8 cellular contexts compared by ENCODE assay signal in genomic region chr5:133051117-133051546, GRCh38.
DNase-seq lines count a peak whose midpoint lies in the region; ATAC-seq and TF ChIP-seq lines count a peak whose summit lies in the region.

No MANE protein-coding gene starts in this region.

- peaks cover 6% of the 10 kb centered on the region for H3K36me3 Mint-ChIP-seq in activated naive CD8-positive, alpha-beta T cell
- peaks cover 7% of the 10 kb centered on the region for H3K36me3 Mint-ChIP-seq in stimulated activated memory B cell treated with anti-CD40 and anti-IgM and Interleukin-4, amounts not matched to agents 10 μg/mL and 1 μg/mL and 100 μg/mL, for 72 hours

- ATAC-seq in stimulated activated memory B cell treated with anti-CD40 and anti-IgM and Interleukin-4, amounts not matched to agents 10 μg/mL and 1 μg/mL and 100 μg/mL, for 72 hours: no peak
- ATAC-seq in GM18520 (IDR thresholded peaks at IDR 0.05; ENCODE audit: unreplicated experiment) (no peak), HG03378 (IDR thresholded peaks at IDR 0.05; ENCODE audit: unreplicated experiment) (no peak), GM18505 (IDR thresholded peaks at IDR 0.05; ENCODE audit: unreplicated experiment) (no peak)

- no peaks in the 10 kb centered on the region for H3K27me3 Mint-ChIP-seq in activated naive CD8-positive, alpha-beta T cell
- no peaks in the 10 kb centered on the region for H3K27me3 Mint-ChIP-seq in stimulated activated memory B cell treated with anti-CD40 and anti-IgM and Interleukin-4, amounts not matched to agents 10 μg/mL and 1 μg/mL and 100 μg/mL, for 72 hours

- no peak for TF ChIP-seq POLR2A in GM18505 (IDR thresholded peaks at IDR 0.05; ENCODE audit: borderline replicate concordance, extremely low read depth, insufficient read depth, insufficient read length)

- H3K4me1 ChIP-seq in HAP-1: peaks cover 19% of the 10 kb centered on the region

- in situ Hi-C loops in HAP-1 (cut with MboI; ENCODE audit: low sequenced_read_pairs): no loop called here

- DNase-seq in AG10803 (ENCODE audit: low read depth) (no peak), HAP-1 (ENCODE audit: low spot score in 2 of 2) (peak in 1 of 2 experiments; percentile 35)

- no peak; the same call in 1 of the 2 replicates for TF ChIP-seq CTCF in AG10803 (conservative IDR thresholded peaks at IDR 0.05; ENCODE audit: low read length)

- H3K4me1 Mint-ChIP-seq in activated naive CD8-positive, alpha-beta T cell (ENCODE audit: low read depth): peaks cover 44% of the 10 kb centered on the region
- H3K4me1 Mint-ChIP-seq in stimulated activated memory B cell treated with anti-CD40 and anti-IgM and Interleukin-4, amounts not matched to agents 10 μg/mL and 1 μg/mL and 100 μg/mL, for 72 hours: peaks cover 67% of the 10 kb centered on the region

- H3K36me3 ChIP-seq in HAP-1 (replicated peaks): peaks cover 13% of the 10 kb centered on the region

- peak overlapping the region; percentile 97 for H3K4me3 Mint-ChIP-seq in activated naive CD8-positive, alpha-beta T cell
- peak overlapping the region; percentile 97 for H3K4me3 Mint-ChIP-seq in stimulated activated memory B cell treated with anti-CD40 and anti-IgM and Interleukin-4, amounts not matched to agents 10 μg/mL and 1 μg/mL and 100 μg/mL, for 72 hours

- no peaks in the 10 kb centered on the region for H3K9me3 ChIP-seq in HAP-1

- H3K9me3 Mint-ChIP-seq in activated naive CD8-positive, alpha-beta T cell (ENCODE audit: low read depth): no peaks in the 10 kb centered on the region
- H3K9me3 Mint-ChIP-seq in stimulated activated memory B cell treated with anti-CD40 and anti-IgM and Interleukin-4, amounts not matched to agents 10 μg/mL and 1 μg/mL and 100 μg/mL, for 72 hours: no peaks in the 10 kb centered on the region

- H3K27me3 ChIP-seq in HAP-1 (ENCODE audit: low read depth): no peaks in the 10 kb centered on the region

- H3K4me3 ChIP-seq in AG10803 (ENCODE audit: low read length) (peak overlapping the region; percentile 98), HAP-1 (peak overlapping the region; percentile 99), iPS-11a (ENCODE audit: low read depth, low read length) (peak overlapping the region; percentile 97)

- H3K27ac Mint-ChIP-seq in activated naive CD8-positive, alpha-beta T cell: peak overlapping the region; percentile 99
- peak overlapping the region; percentile 100 for H3K27ac Mint-ChIP-seq in stimulated activated memory B cell treated with anti-CD40 and anti-IgM and Interleukin-4, amounts not matched to agents 10 μg/mL and 1 μg/mL and 100 μg/mL, for 72 hours
